Comparison of ENCODE assay signal across 30 cellular contexts in genomic region chr9:68480807-68481206, GRCh38. TPM values are rescaled to one million over a fixed set of nuclear protein-coding genes. Genes with fewer than 3 reads are reported as not detected.
"Had no signal": no experiment of that assay in that cellular context is flagged by ENCODE, and none has a peak within 500 bp of the region (broad histone marks: within the 10 kb centered on the region; RNA-seq: fewer than 3 reads in every experiment).

No MANE protein-coding gene starts in this region.

- DNase-seq: activated B cell treated with CpG ODN at 0.5 μM for 24 hours; activated CD4-positive, alpha-beta T cell treated with anti-CD3 and anti-CD28 coated beads for 36 hours; activated CD4-positive, alpha-beta T cell treated with anti-CD3 and anti-CD28 coated beads, Interleukin-2, amount 50 U/mL, for 4 hours; activated CD8-positive, alpha-beta memory T cell treated with anti-CD3 and anti-CD28 coated beads, Interleukin-2, amount 50 U/mL, for 48 hours; activated naive CD4-positive, alpha-beta T cell treated with Interleukin-2 at 50 U/mL for 16 hours; activated naive CD8-positive, alpha-beta T cell treated with anti-CD3 and anti-CD28 coated beads for 36 hours; activated T-cell treated with anti-CD3 and anti-CD28 coated beads, Interleukin-2, amount 50 U/mL, for 4 hours; amniotic stem cell; foreskin melanocyte; glutamatergic neuron; immature natural killer cell; kidney glomerular epithelial cell; left lung; ovary; psoas muscle; right lobe of liver; small intestine; stimulated activated CD4-positive, alpha-beta T cell treated with anti-CD3 and anti-CD28 coated beads, Interleukin-15, amount 100 ng/mL, for 24 hours; T1000; testis; upper lobe of left lung had no signal

- H3K4me1 ChIP-seq: breast epithelium, left lung, psoas muscle, right lobe of liver, testis, upper lobe of left lung had no signal

- H3K4me3 ChIP-seq: breast epithelium, coronary artery, hepatocyte, left lung, ovary, psoas muscle, right lobe of liver, testis, upper lobe of left lung had no signal

- H3K4me3 Mint-ChIP-seq: activated B cell treated with CpG ODN at 0.5 μM for 24 hours; activated CD4-positive, alpha-beta T cell treated with anti-CD3 and anti-CD28 coated beads for 36 hours; activated naive CD8-positive, alpha-beta T cell treated with anti-CD3 and anti-CD28 coated beads for 36 hours; activated T-cell treated with anti-CD3 and anti-CD28 coated beads, Interleukin-2, amount 50 U/mL, for 4 hours; immature natural killer cell; mesothelial cell of epicardium; natural killer cell treated with Interleukin-12 subunit alpha and Interleukin-12 subunit beta and Interleukin-15 and Interleukin-18, amount 100 ng/mL, for 72 hours; stimulated activated memory B cell treated with anti-CD40 and anti-IgM and Interleukin-4, amounts not matched to agents 10 μg/mL and 1 μg/mL and 100 μg/mL, for 72 hours; T-helper 1 cell treated with Interleukin-12 subunit alpha and Interleukin-12 subunit beta and Interleukin-4 antibody, amounts not matched to agents 30 μg/mL and 1 μg/mL, for 36 hours had no signal

- H3K27me3 ChIP-seq: breast epithelium, hepatocyte, left lung, ovary, right lobe of liver, testis, upper lobe of left lung had no signal

- H3K27ac ChIP-seq: breast epithelium, coronary artery, hepatocyte, left lung, ovary, psoas muscle, right lobe of liver, testis, upper lobe of left lung had no signal

- H3K36me3 ChIP-seq: breast epithelium, left lung, ovary, right lobe of liver, upper lobe of left lung had no signal

- H3K27ac Mint-ChIP-seq: activated B cell treated with CpG ODN at 0.5 μM for 24 hours; activated CD4-positive, alpha-beta T cell treated with anti-CD3 and anti-CD28 coated beads for 36 hours; activated naive CD8-positive, alpha-beta T cell treated with anti-CD3 and anti-CD28 coated beads for 36 hours; immature natural killer cell; mesothelial cell of epicardium; natural killer cell treated with Interleukin-12 subunit alpha and Interleukin-12 subunit beta and Interleukin-15 and Interleukin-18, amount 100 ng/mL, for 72 hours; stimulated activated memory B cell treated with anti-CD40 and anti-IgM and Interleukin-4, amounts not matched to agents 10 μg/mL and 1 μg/mL and 100 μg/mL, for 72 hours; T-helper 1 cell treated with Interleukin-12 subunit alpha and Interleukin-12 subunit beta and Interleukin-4 antibody, amounts not matched to agents 30 μg/mL and 1 μg/mL, for 36 hours had no signal

- H3K36me3 Mint-ChIP-seq: activated naive CD8-positive, alpha-beta T cell treated with anti-CD3 and anti-CD28 coated beads for 36 hours; immature natural killer cell; natural killer cell treated with Interleukin-12 subunit alpha and Interleukin-12 subunit beta and Interleukin-15 and Interleukin-18, amount 100 ng/mL, for 72 hours; stimulated activated memory B cell treated with anti-CD40 and anti-IgM and Interleukin-4, amounts not matched to agents 10 μg/mL and 1 μg/mL and 100 μg/mL, for 72 hours had no signal

- ATAC-seq: activated CD4-positive, alpha-beta T cell treated with anti-CD3 and anti-CD28 coated beads for 36 hours; activated T-cell treated with anti-CD3 and anti-CD28 coated beads, Interleukin-2, amount 50 U/mL, for 4 hours; left lung; natural killer cell treated with Interleukin-12 subunit alpha and Interleukin-12 subunit beta and Interleukin-15 and Interleukin-18, amount 100 ng/mL, for 72 hours; psoas muscle; right lobe of liver; stimulated activated memory B cell treated with anti-CD40 and anti-IgM and Interleukin-4, amounts not matched to agents 10 μg/mL and 1 μg/mL and 100 μg/mL, for 72 hours had no signal

- H3K9me3 Mint-ChIP-seq: natural killer cell treated with Interleukin-12 subunit alpha and Interleukin-12 subunit beta and Interleukin-15 and Interleukin-18, amount 100 ng/mL, for 72 hours; T-helper 1 cell treated with Interleukin-12 subunit alpha and Interleukin-12 subunit beta and Interleukin-4 antibody, amounts not matched to agents 30 μg/mL and 1 μg/mL, for 36 hours had no signal

- H3K4me1 Mint-ChIP-seq: activated B cell treated with CpG ODN at 0.5 μM for 24 hours; activated CD4-positive, alpha-beta T cell treated with anti-CD3 and anti-CD28 coated beads for 36 hours; activated naive CD8-positive, alpha-beta T cell treated with anti-CD3 and anti-CD28 coated beads for 36 hours; immature natural killer cell; stimulated activated memory B cell treated with anti-CD40 and anti-IgM and Interleukin-4, amounts not matched to agents 10 μg/mL and 1 μg/mL and 100 μg/mL, for 72 hours had no signal

- H2AFZ ChIP-seq: hepatocyte had no signal

- H3K4me2 ChIP-seq: hepatocyte had no signal

- H3K9me3 ChIP-seq: breast epithelium, left lung, ovary, psoas muscle, right lobe of liver, testis, upper lobe of left lung had no signal

- H3K79me2 ChIP-seq: hepatocyte had no signal

RNA-seq across cellular contexts. Expression of gene TMEM252, which starts 59.9 kb away (rescaled TPM):
- total RNA-seq: activated B cell treated with CpG ODN at 0.5 μM for 24 hours; activated CD4-positive, alpha-beta T cell treated with anti-CD3 and anti-CD28 coated beads for 36 hours; activated CD8-positive, alpha-beta memory T cell treated with anti-CD3 and anti-CD28 coated beads for 36 hours; activated naive CD8-positive, alpha-beta T cell treated with anti-CD3 and anti-CD28 coated beads for 36 hours; activated T-cell treated with anti-CD3 and anti-CD28 coated beads, Interleukin-2, amount 50 U/mL, for 4 hours; breast epithelium; hepatocyte; left lung; lung microvascular endothelial cell; mesothelial cell of epicardium; natural killer cell treated with Interleukin-12 subunit alpha and Interleukin-12 subunit beta and Interleukin-15 and Interleukin-18, amount 100 ng/mL, for 72 hours; psoas muscle; testis; upper lobe of left lung had no signal
- polyA plus RNA-seq: immature natural killer cell, ovary, psoas muscle had no signal
